In the genomic region with DNA sequence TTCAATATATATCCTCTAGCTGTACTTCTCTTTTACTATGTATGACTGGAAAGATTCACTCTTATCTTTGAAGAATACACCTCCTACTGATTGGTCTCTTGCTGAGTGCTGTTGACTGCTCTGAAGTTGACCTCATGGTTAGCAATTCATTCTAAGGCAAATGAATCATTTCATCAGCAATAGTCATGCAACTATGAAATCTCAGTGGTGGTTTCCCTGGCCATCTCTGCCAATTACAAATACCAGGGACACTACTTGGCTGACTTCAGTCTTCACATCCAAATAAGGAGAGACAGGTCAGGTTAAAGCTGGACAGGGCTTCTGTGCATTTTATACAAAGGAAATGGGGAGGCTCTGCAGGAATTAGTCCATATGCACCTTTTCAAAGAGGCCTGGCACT, we compare ENCODE assay signal across 10 cellular contexts.
A peak's percentile ranks its signal among the peaks of the same experiment; 100 is the strongest.
DNase-seq lines count a peak whose midpoint lies in the region; ATAC-seq, FAIRE-seq and TF ChIP-seq lines count a peak whose summit lies in the region.
"Had no signal": no experiment of that assay in that cellular context is flagged by ENCODE, and none has a peak within 500 bp of the region (broad histone marks: within the 10 kb centered on the region; RNA-seq: fewer than 3 reads in every experiment).

No MANE protein-coding gene starts in this region.

- peaks cover 31% of the 10 kb centered on the region for H3K4me1 Mint-ChIP-seq in osteocyte (ENCODE audit: unreplicated experiment)

- FAIRE-seq in H54 (lab: Jason Lieb, UNC): peak; percentile 100

- TF ChIP-seq POLR2A in H54 (IDR thresholded peaks at IDR 0.05; ENCODE audit: low read depth, low read length): no peak
- no peak for TF ChIP-seq POLR2A in esophagus squamous epithelium (IDR thresholded peaks at IDR 0.05)

- no peaks in the 10 kb centered on the region for H3K36me3 Mint-ChIP-seq in osteocyte (ENCODE audit: unreplicated experiment)

- no peak overlapping the region for H3K4me3 Mint-ChIP-seq in osteocyte (ENCODE audit: unreplicated experiment)

- in situ Hi-C loops in Panc1 (cut with HindIII; ENCODE audit: low pct_unique_long_range_greater_than_20kb, low sequenced_read_pairs): no loop called here

- no peaks in the 10 kb centered on the region for H3K27me3 ChIP-seq in Panc1 (ENCODE audit: control insufficient read depth, insufficient read depth, low read length)
- H3K27me3 ChIP-seq in esophagus squamous epithelium: no peaks in the 10 kb centered on the region

- POLR2A ChIA-PET in Panc1 (lab: Charles Lee): no interaction called here

- H3K27ac ChIP-seq in Panc1 (ENCODE audit: low read length): peak overlapping the region; percentile 7; the same call in 1 of the 2 replicates
- H3K27ac ChIP-seq in esophagus squamous epithelium: no peak overlapping the region
- H3K27ac ChIP-seq: lower lobe of right lung had no signal

- TF ChIP-seq CTCF in Panc1 (IDR thresholded peaks at IDR 0.05): no peak
- no peak for TF ChIP-seq CTCF in epithelial cell of proximal tubule (conservative IDR thresholded peaks at IDR 0.05; ENCODE audit: low read depth, low read length)
- TF ChIP-seq CTCF in osteocyte (IDR thresholded peaks at IDR 0.05): no peak
- no peak for TF ChIP-seq CTCF in esophagus squamous epithelium (IDR thresholded peaks at IDR 0.05)

- intact Hi-C loops in Panc1 (cut with micrococcal nuclease; ENCODE audit: unreplicated experiment): no loop called here
- intact Hi-C loops in esophagus squamous epithelium (cut with DNase I): no loop called here

- H3K9me3 ChIP-seq in Panc1 (ENCODE audit: control insufficient read depth, insufficient read depth, low read depth, low read length) (peaks cover 4% of the 10 kb centered on the region; the same call in 1 of the 2 replicates), esophagus squamous epithelium (peaks cover 0 to 8% (median 6%) of the 10 kb centered on the region in 3 donors)
- H3K9me3 ChIP-seq: lower lobe of right lung had no signal

- no peaks in the 10 kb centered on the region for H3K36me3 ChIP-seq in Panc1 (ENCODE audit: control insufficient read depth, insufficient read depth, low read length)
- no peaks in the 10 kb centered on the region for H3K36me3 ChIP-seq in esophagus squamous epithelium
- H3K36me3 ChIP-seq: lower lobe of right lung had no signal

- peak overlapping the region; percentile 61 for H3K27ac Mint-ChIP-seq in osteocyte (ENCODE audit: unreplicated experiment)

- DNase-seq in H54 (ENCODE audit: insufficient read length, low spot score) (peak; percentile 29), Panc1 (ENCODE audit: low read depth, low spot score) (peak; percentile 90), epithelial cell of proximal tubule (ENCODE audit: low read depth) (peak; percentile 99), osteocyte (ENCODE audit: extremely low spot score, unreplicated experiment) (no peak), esophagus squamous epithelium (lab: John Stamatoyannopoulos, UW) (no peak), DMS153 treated with DMSO at 0.1 percent for 48 hours (lab: John Stamatoyannopoulos, UW; ENCODE audit: unreplicated experiment) (no peak), NCI-H2107 treated with DMSO at 0.1 percent for 48 hours (lab: John Stamatoyannopoulos, UW; ENCODE audit: unreplicated experiment) (no peak)
- DNase-seq: lower lobe of right lung, SHP77 had no signal

- H3K4me1 ChIP-seq in Panc1 (ENCODE audit: control insufficient read depth, insufficient read depth, low read length) (no peaks in the 10 kb centered on the region), esophagus squamous epithelium (peaks cover 0 to 23% (median 9%) of the 10 kb centered on the region in 3 donors)
- H3K4me1 ChIP-seq: lower lobe of right lung had no signal

- H3K27me3 Mint-ChIP-seq in osteocyte (ENCODE audit: unreplicated experiment): no peaks in the 10 kb centered on the region

- no peaks in the 10 kb centered on the region for H3K9me3 Mint-ChIP-seq in osteocyte (ENCODE audit: unreplicated experiment)

- BruUV-seq in Panc1 (replicated peaks; lab: Mats Ljungman, UMichigan): no TSS peak

- H3K4me3 ChIP-seq in Panc1 (ENCODE audit: low read depth in 2 of 2, low read length in 2 of 2) (no peak overlapping the region), epithelial cell of proximal tubule (ENCODE audit: low read depth, low read length) (no peak overlapping the region), esophagus squamous epithelium (no peak overlapping the region)
- H3K4me3 ChIP-seq: lower lobe of right lung had no signal

- CTCF ChIA-PET in Panc1 (lab: Charles Lee): interaction anchor here (0.7 kb wide), 1 partner anchor 511 kb away, joined by 5 read pairs; no protein-coding TSS in a partner anchor

- peak; percentile 75; the same call in 1 of the 2 replicates for ATAC-seq in Panc1
- no peak for ATAC-seq in HG02678 (IDR thresholded peaks at IDR 0.05; ENCODE audit: unreplicated experiment)
- ATAC-seq: lower lobe of right lung had no signal

Comparison
In these comparisons a context has a peak if more than half of its experiments do, and no peak if none do; other contexts are left out.
1. DNase-seq: peak in H54 (single experiment), Panc1 (single experiment) and epithelial cell of proximal tubule (single experiment); none in osteocyte (single experiment), esophagus squamous epithelium (single experiment), DMS153 treated with DMSO at 0.1 percent for 48 hours (single experiment) and NCI-H2107 treated with DMSO at 0.1 percent for 48 hours (single experiment).